ENCODE assay signal across 21 cellular contexts in the genomic region with DNA sequence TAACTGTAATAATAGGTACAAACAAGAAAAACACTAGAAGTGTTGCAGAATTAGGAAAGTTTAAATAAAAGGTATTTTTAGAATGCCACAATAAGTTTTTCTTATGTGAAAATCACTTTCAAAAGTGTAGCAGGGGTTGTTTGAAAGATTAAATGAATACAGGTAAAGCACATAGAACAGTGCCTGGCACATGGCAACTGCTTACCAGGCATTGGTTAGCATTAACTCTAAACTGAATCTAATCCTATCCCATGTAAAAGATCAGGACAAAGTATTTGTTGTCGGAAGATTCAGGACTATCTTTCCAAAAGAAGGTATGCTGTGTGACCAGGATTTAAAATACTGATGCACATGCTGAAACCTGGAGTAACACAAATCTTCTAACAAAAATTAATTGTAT.
"Had no signal": no experiment of that assay in that cellular context is flagged by ENCODE, and none has a peak within 500 bp of the region (broad histone marks: within the 10 kb centered on the region; RNA-seq: fewer than 3 reads in every experiment).

No MANE protein-coding gene starts in this region.

- H3K4me3 ChIP-seq: gastrocnemius medialis, heart left ventricle, tibial artery had no signal

- H3K36me3 Mint-ChIP-seq: activated naive CD4-positive, alpha-beta T cell treated with anti-CD3 and anti-CD28 coated beads, Interleukin-2, amount 10 ng/mL, durations not matched to agents 7 days and 5 days had no signal

- H3K9me3 Mint-ChIP-seq: activated naive CD4-positive, alpha-beta T cell treated with anti-CD3 and anti-CD28 coated beads, Interleukin-2, amount 10 ng/mL, durations not matched to agents 7 days and 5 days; activated naive CD8-positive, alpha-beta T cell treated with anti-CD3 and anti-CD28 coated beads, Interleukin-2, amount 50 U/mL, for 24 hours; nephron progenitor cell had no signal

- ATAC-seq: activated naive CD8-positive, alpha-beta T cell treated with anti-CD3 and anti-CD28 coated beads, Interleukin-2, amount 50 U/mL, for 24 hours; gastrocnemius medialis; heart left ventricle; stimulated activated naive CD8-positive, alpha-beta T cell treated with anti-CD3 and anti-CD28 coated beads, Interleukin-15, Interleukin-2, amounts not matched to agents 100 U/mL and 50 U/mL, for 24 hours had no signal

- H3K27ac ChIP-seq: gastrocnemius medialis, heart left ventricle had no signal

- DNase-seq: activated CD4-positive, alpha-beta T cell treated with anti-CD3 and anti-CD28 coated beads, Interleukin-2, amount 50 U/mL, for 1 hour; activated CD4-positive, CD25-positive, alpha-beta regulatory T cell treated with anti-CD3 and anti-CD28 coated beads, Interleukin-2, amount 50 U/mL, for 72 hours; activated CD8-positive, alpha-beta memory T cell treated with anti-CD3 and anti-CD28 coated beads for 24 hours; activated CD8-positive, alpha-beta memory T cell treated with anti-CD3 and anti-CD28 coated beads, Interleukin-2, amount 50 U/mL, for 48 hours; activated effector memory CD4-positive, alpha-beta T cell treated with Interleukin-2 at 50 U/mL for 16 hours; activated naive CD4-positive, alpha-beta T cell treated with anti-CD3 and anti-CD28 coated beads, Interleukin-2, amount 10 ng/mL, durations not matched to agents 7 days and 5 days; activated naive CD8-positive, alpha-beta T cell treated with anti-CD3 and anti-CD28 coated beads, Interleukin-2, amount 50 U/mL, for 24 hours; activated T-cell treated with anti-CD3 and anti-CD28 coated beads, Interleukin-2, amount 50 U/mL, for 48 hours; aorta; cerebellar nuclear complex; cortex of kidney; gastrocnemius medialis; heart left ventricle; mesendoderm; nephron progenitor cell; stimulated activated CD4-positive, alpha-beta T cell treated with anti-CD3 and anti-CD28 coated beads, Interleukin-12 subunit alpha, Interleukin-12 subunit beta, amount 100 ng/mL, for 4 hours; stimulated activated CD4-positive, alpha-beta T cell treated with anti-CD3 and anti-CD28 coated beads, Interleukin-2, amount 100 ng/mL, for 24 hours; stimulated activated naive CD8-positive, alpha-beta T cell treated with anti-CD3 and anti-CD28 coated beads, Interleukin-15, Interleukin-2, amounts not matched to agents 100 U/mL and 50 U/mL, for 24 hours; substantia nigra; T1000; tibial artery had no signal

- H3K4me3 Mint-ChIP-seq: activated naive CD4-positive, alpha-beta T cell treated with anti-CD3 and anti-CD28 coated beads, Interleukin-2, amount 10 ng/mL, durations not matched to agents 7 days and 5 days; activated naive CD8-positive, alpha-beta T cell treated with anti-CD3 and anti-CD28 coated beads, Interleukin-2, amount 50 U/mL, for 24 hours; nephron progenitor cell had no signal

- H3K27ac Mint-ChIP-seq: activated naive CD4-positive, alpha-beta T cell treated with anti-CD3 and anti-CD28 coated beads, Interleukin-2, amount 10 ng/mL, durations not matched to agents 7 days and 5 days; activated naive CD8-positive, alpha-beta T cell treated with anti-CD3 and anti-CD28 coated beads, Interleukin-2, amount 50 U/mL, for 24 hours; nephron progenitor cell had no signal

- H3K36me3 ChIP-seq: gastrocnemius medialis, heart left ventricle, tibial artery had no signal

- H3K27me3 ChIP-seq: tibial artery had no signal

- H3K4me1 ChIP-seq: gastrocnemius medialis had no signal

- H3K9me3 ChIP-seq: gastrocnemius medialis, heart left ventricle, tibial artery had no signal

- H3K27me3 Mint-ChIP-seq: activated naive CD8-positive, alpha-beta T cell treated with anti-CD3 and anti-CD28 coated beads, Interleukin-2, amount 50 U/mL, for 24 hours had no signal
